In genomic region chr11:62604460-62605130, GRCh38 we compare ENCODE assay signal across 1 cellular context.
TF ChIP-seq lines count a peak whose summit lies in the region.

No MANE protein-coding gene starts in this region.

TF ChIP-seq in HepG2, 621 proteins besides CTCF, POLR2A, EP300 and RAD21:
- TF ChIP-seq ZNF687 (CRISPR knock-in tag; IDR thresholded peaks at IDR 0.05) (peak; percentile 9; the same call in 1 of the 2 replicates), SAP130 (CRISPR knock-in tag; IDR thresholded peaks at IDR 0.05; ENCODE audit: low read depth) (0 out of 2 replicates have a peak, but pooled peaks have one; percentile 16), ZBTB26 (CRISPR knock-in tag; IDR thresholded peaks at IDR 0.05; ENCODE audit: borderline replicate concordance) (no peak), ZSCAN25 (CRISPR knock-in tag; IDR thresholded peaks at IDR 0.05) (no peak), HDAC2 (CRISPR knock-in tag; IDR thresholded peaks at IDR 0.05) (no peak)
- TF ChIP-seq, protein P1, sequence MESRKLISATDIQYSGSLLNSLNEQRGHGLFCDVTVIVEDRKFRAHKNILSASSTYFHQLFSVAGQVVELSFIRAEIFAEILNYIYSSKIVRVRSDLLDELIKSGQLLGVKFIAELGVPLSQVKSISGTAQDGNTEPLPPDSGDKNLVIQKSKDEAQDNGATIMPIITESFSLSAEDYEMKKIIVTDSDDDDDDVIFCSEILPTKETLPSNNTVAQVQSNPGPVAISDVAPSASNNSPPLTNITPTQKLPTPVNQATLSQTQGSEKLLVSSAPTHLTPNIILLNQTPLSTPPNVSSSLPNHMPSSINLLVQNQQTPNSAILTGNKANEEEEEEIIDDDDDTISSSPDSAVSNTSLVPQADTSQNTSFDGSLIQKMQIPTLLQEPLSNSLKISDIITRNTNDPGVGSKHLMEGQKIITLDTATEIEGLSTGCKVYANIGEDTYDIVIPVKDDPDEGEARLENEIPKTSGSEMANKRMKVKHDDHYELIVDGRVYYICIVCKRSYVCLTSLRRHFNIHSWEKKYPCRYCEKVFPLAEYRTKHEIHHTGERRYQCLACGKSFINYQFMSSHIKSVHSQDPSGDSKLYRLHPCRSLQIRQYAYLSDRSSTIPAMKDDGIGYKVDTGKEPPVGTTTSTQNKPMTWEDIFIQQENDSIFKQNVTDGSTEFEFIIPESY (CRISPR knock-in tag; IDR thresholded peaks at IDR 0.05): peak; percentile 81
- TF ChIP-seq, protein P2, sequence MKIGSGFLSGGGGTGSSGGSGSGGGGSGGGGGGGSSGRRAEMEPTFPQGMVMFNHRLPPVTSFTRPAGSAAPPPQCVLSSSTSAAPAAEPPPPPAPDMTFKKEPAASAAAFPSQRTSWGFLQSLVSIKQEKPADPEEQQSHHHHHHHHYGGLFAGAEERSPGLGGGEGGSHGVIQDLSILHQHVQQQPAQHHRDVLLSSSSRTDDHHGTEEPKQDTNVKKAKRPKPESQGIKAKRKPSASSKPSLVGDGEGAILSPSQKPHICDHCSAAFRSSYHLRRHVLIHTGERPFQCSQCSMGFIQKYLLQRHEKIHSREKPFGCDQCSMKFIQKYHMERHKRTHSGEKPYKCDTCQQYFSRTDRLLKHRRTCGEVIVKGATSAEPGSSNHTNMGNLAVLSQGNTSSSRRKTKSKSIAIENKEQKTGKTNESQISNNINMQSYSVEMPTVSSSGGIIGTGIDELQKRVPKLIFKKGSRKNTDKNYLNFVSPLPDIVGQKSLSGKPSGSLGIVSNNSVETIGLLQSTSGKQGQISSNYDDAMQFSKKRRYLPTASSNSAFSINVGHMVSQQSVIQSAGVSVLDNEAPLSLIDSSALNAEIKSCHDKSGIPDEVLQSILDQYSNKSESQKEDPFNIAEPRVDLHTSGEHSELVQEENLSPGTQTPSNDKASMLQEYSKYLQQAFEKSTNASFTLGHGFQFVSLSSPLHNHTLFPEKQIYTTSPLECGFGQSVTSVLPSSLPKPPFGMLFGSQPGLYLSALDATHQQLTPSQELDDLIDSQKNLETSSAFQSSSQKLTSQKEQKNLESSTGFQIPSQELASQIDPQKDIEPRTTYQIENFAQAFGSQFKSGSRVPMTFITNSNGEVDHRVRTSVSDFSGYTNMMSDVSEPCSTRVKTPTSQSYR (CRISPR knock-in tag; IDR thresholded peaks at IDR 0.05; ENCODE audit: borderline replicate concordance): peak; percentile 65; the same call in 1 of the 2 replicates
